Comparison of ENCODE assay signal across 8 cellular contexts in genomic region chr5:91383956-91384300, GRCh38. TPM values are rescaled to one million over a fixed set of nuclear protein-coding genes. Genes with fewer than 3 reads are reported as not detected.
A peak's percentile ranks its signal among the peaks of the same experiment; 100 is the strongest.
DNase-seq lines count a peak whose midpoint lies in the region; ATAC-seq and TF ChIP-seq lines count a peak whose summit lies in the region.

No MANE protein-coding gene starts in this region.

- H3K4me3 ChIP-seq in CD4-positive, alpha-beta memory T cell (ENCODE audit: low read length in 2 of 2) = peak overlapping the region; percentile 81 to 100
- H3K4me3 ChIP-seq in hepatocyte = peak overlapping the region; percentile 43
- peak overlapping the region; percentile 84 for H3K4me3 ChIP-seq in retinal pigment epithelial cell (ENCODE audit: low read length)

- H2AFZ ChIP-seq in hepatocyte = peak overlapping the region; percentile 26

- TF ChIP-seq CTCF in hepatocyte (IDR thresholded peaks at IDR 0.05; ENCODE audit: poor library complexity) (no peak), retinal pigment epithelial cell (conservative IDR thresholded peaks at IDR 0.05; ENCODE audit: low read depth, low read length) (no peak)

- intact Hi-C loops in CD4-positive, alpha-beta memory T cell (cut with micrococcal nuclease) = loop anchor here (1.0 to 10.0 kb wide), 2 partner anchors 70 to 519 kb away; no protein-coding TSS in a partner anchor

- POLR2A ChIA-PET in CD4-positive, alpha-beta memory T cell (lab: Charles Lee; ENCODE audit: partially characterized antibody) = interaction anchor here (0.5 to 6.1 kb wide), 20 partner anchors 12 to 974 kb away, joined by 3 to 230 read pairs (median 14); partner anchors contain the start of genes CETN3, LYSMD3, MBLAC2 and POLR3G

- H3K27me3 ChIP-seq in CD4-positive, alpha-beta memory T cell (ENCODE audit: insufficient read depth, low read length) = no peaks in the 10 kb centered on the region
- no peaks in the 10 kb centered on the region for H3K27me3 ChIP-seq in hepatocyte

- ATAC-seq in GM18502 (IDR thresholded peaks at IDR 0.05; ENCODE audit: poor library complexity, unreplicated experiment) = no peak

- peak overlapping the region; percentile 100 for H3K27ac ChIP-seq in CD4-positive, alpha-beta memory T cell (ENCODE audit: low read depth, low read length)
- peak overlapping the region; percentile 100 for H3K27ac ChIP-seq in hepatocyte

- H3K9me2 ChIP-seq in hepatocyte (replicated peaks; ENCODE audit: insufficient read depth) = no peaks in the 10 kb centered on the region

- peak in 1 of 5 donors; percentile 50 for DNase-seq in CD4-positive, alpha-beta memory T cell
- DNase-seq in activated T-cell treated with anti-CD3 and anti-CD28 coated beads, Interleukin-2, amount 50 U/mL, for 48 hours = peak; percentile 29 to 40
- DNase-seq in hepatocyte (ENCODE audit: low spot score) = peak; percentile 39
- DNase-seq in retinal pigment epithelial cell (ENCODE audit: low read depth) = no peak
- DNase-seq in DMS114 treated with DMSO at 0.1 percent for 48 hours (lab: John Stamatoyannopoulos, UW; ENCODE audit: unreplicated experiment) = no peak
- DNase-seq in HK-2 (ENCODE audit: unreplicated experiment) = no peak

- peak overlapping the region; percentile 94 to 100 (median 99) for H3K4me3 Mint-ChIP-seq in CD4-positive, alpha-beta memory T cell
- H3K4me3 Mint-ChIP-seq in IgD-negative memory B cell = peak overlapping the region; percentile 93 to 100 (median 97)

- CTCF ChIA-PET in CD4-positive, alpha-beta memory T cell (lab: Charles Lee; ENCODE audit: partially characterized antibody) = interaction anchor here (1.0 to 9.1 kb wide), 20 partner anchors 14 to 518 kb away, joined by 3 to 285 read pairs (median 16); no protein-coding TSS in a partner anchor

- H3K9me3 ChIP-seq in CD4-positive, alpha-beta memory T cell (ENCODE audit: control insufficient read depth in 1 of 2, low read length in 2 of 2) = no peaks in the 10 kb centered on the region
- H3K9me3 ChIP-seq in hepatocyte (ENCODE audit: low read depth) = no peaks in the 10 kb centered on the region

- H3K36me3 ChIP-seq in CD4-positive, alpha-beta memory T cell (ENCODE audit: insufficient read depth, low read length) = no peaks in the 10 kb centered on the region
- H3K36me3 ChIP-seq in hepatocyte (replicated peaks; ENCODE audit: insufficient read depth, low read depth) = no peaks in the 10 kb centered on the region

- H4K20me1 ChIP-seq in hepatocyte (ENCODE audit: insufficient read depth, poor library complexity, severe bottlenecking) = no peaks in the 10 kb centered on the region

- 4% methylated on average over 7 of the region's 7 CpGs for WGBS in hepatocyte (ENCODE audit: low lambda C conversion rate, missing lambda C conversion rate)

- peaks cover 5 to 33% of the 10 kb centered on the region in 2 donors for H3K36me3 Mint-ChIP-seq in CD4-positive, alpha-beta memory T cell
- peaks cover 7% of the 10 kb centered on the region for H3K36me3 Mint-ChIP-seq in IgD-negative memory B cell

- H3K4me1 ChIP-seq in CD4-positive, alpha-beta memory T cell (ENCODE audit: insufficient read depth, low read length) = peaks cover 14% of the 10 kb centered on the region
- no peaks in the 10 kb centered on the region for H3K4me1 ChIP-seq in hepatocyte (ENCODE audit: insufficient read depth)

- no peaks in the 10 kb centered on the region for H3K9me3 Mint-ChIP-seq in CD4-positive, alpha-beta memory T cell
- H3K9me3 Mint-ChIP-seq in IgD-negative memory B cell = no peaks in the 10 kb centered on the region

- peak overlapping the region; percentile 90 to 100 (median 99) for H3K27ac Mint-ChIP-seq in CD4-positive, alpha-beta memory T cell
- peak overlapping the region; percentile 98 to 100 (median 100) for H3K27ac Mint-ChIP-seq in IgD-negative memory B cell

- peak overlapping the region; percentile 78 for H3K4me2 ChIP-seq in hepatocyte

- H3K79me2 ChIP-seq in hepatocyte = peaks cover 24% of the 10 kb centered on the region

- H3K4me1 Mint-ChIP-seq in CD4-positive, alpha-beta memory T cell = peaks cover 18 to 30% (median 21%) of the 10 kb centered on the region in 4 donors
- peaks cover 16 to 24% (median 19%) of the 10 kb centered on the region in 3 donors for H3K4me1 Mint-ChIP-seq in IgD-negative memory B cell

- no peaks in the 10 kb centered on the region for H3K27me3 Mint-ChIP-seq in CD4-positive, alpha-beta memory T cell
- H3K27me3 Mint-ChIP-seq in IgD-negative memory B cell = no peaks in the 10 kb centered on the region

RNA-seq across cellular contexts. Expression of gene ARRDC3, which starts 0.8 kb away (rescaled TPM):
- 100 to 1,000 TPM; 123 to 130 TPM for total RNA-seq in CD4-positive, alpha-beta memory T cell
- polyA plus RNA-seq in CD4-positive, alpha-beta memory T cell = 10 to 100 TPM; 46.7 to 66.6 TPM
- polyA plus RNA-seq in IgD-negative memory B cell = 79.2 TPM
- total RNA-seq in hepatocyte = 114 and 134 TPM in 2 replicates
- 53.7 and 58.0 TPM in 2 replicates for polyA plus RNA-seq in hepatocyte

Comparison
In these comparisons a context has a peak if more than half of its experiments do, and no peak if none do; other contexts are left out.
1. DNase-seq: peak in activated T-cell treated with anti-CD3 and anti-CD28 coated beads, Interleukin-2, amount 50 U/mL, for 48 hours (2 of 2) and hepatocyte (single experiment); none in retinal pigment epithelial cell (single experiment), DMS114 treated with DMSO at 0.1 percent for 48 hours (single experiment) and HK-2 (single experiment).
2. Peak in every context shown above with its lines, with median percentiles within 50 percentile points of each other: H3K4me3 ChIP-seq.